In genomic region chr1:15974855-15975254, GRCh38 we compare ENCODE assay signal across 7 cellular contexts. TPM values are rescaled to one million over a fixed set of nuclear protein-coding genes. Genes with fewer than 3 reads are reported as not detected.
DNase-seq lines count a peak whose midpoint lies in the region; ATAC-seq and TF ChIP-seq lines count a peak whose summit lies in the region.

No MANE protein-coding gene starts in this region.

- H3K27me3 Mint-ChIP-seq in brain: no peaks in the 10 kb centered on the region
- no peaks in the 10 kb centered on the region for H3K27me3 Mint-ChIP-seq in naive B cell

- H3K4me3 Mint-ChIP-seq in brain: peak overlapping the region; percentile 90 to 94 (median 91)
- peak overlapping the region; percentile 80 to 96 (median 92) for H3K4me3 Mint-ChIP-seq in naive B cell

- in situ Hi-C loops in G401 (cut with HindIII; ENCODE audit: low sequenced_read_pairs): loop anchor here (25.0 kb wide), 1 partner anchor 163 kb away; the partner anchor contains the start of gene UQCRHL

- TF ChIP-seq CTCF in brain (conservative IDR thresholded peaks at IDR 0.05): no peak

- H3K4me1 Mint-ChIP-seq in brain: peaks cover 38% of the 10 kb centered on the region
- peaks cover 27 to 50% (median 47%) of the 10 kb centered on the region in 3 donors for H3K4me1 Mint-ChIP-seq in naive B cell

- H3K36me3 Mint-ChIP-seq in brain: peaks cover 40% of the 10 kb centered on the region
- peaks cover 0 to 13% of the 10 kb centered on the region in 2 donors for H3K36me3 Mint-ChIP-seq in naive B cell

- ATAC-seq in HG03439 (IDR thresholded peaks at IDR 0.05; ENCODE audit: unreplicated experiment): peak; percentile 39
- no peak for ATAC-seq in naive B cell (ENCODE audit: low read depth in 2 of 2)

- DNase-seq in GM19240 (ENCODE audit: insufficient read length, low spot score): peak; percentile 33
- DNase-seq in naive B cell: no peak
- DNase-seq in G401 (ENCODE audit: low spot score): no peak
- no peak for DNase-seq in SIG-M5 treated with dmso at 0.1 percent for 504 hours (lab: John Stamatoyannopoulos, UW; ENCODE audit: unreplicated experiment)
- DNase-seq in NCI-H2081 treated with DMSO at 0.1 percent for 48 hours (lab: John Stamatoyannopoulos, UW): no peak

- peak overlapping the region; percentile 80 to 95 (median 84) for H3K27ac Mint-ChIP-seq in brain
- H3K27ac Mint-ChIP-seq in naive B cell: peak overlapping the region; percentile 74 to 98 (median 94)

- peaks cover 0 to 14% (median 6%) of the 10 kb centered on the region in 5 experiments for H3K9me3 Mint-ChIP-seq in brain
- H3K9me3 Mint-ChIP-seq in naive B cell: peaks cover 0 to 1% (median 0%) of the 10 kb centered on the region in 7 donors

RNA-seq across cellular contexts. Expression of gene ZBTB17, which starts 1.0 kb away (rescaled TPM):
- polyA plus RNA-seq in brain (ENCODE audit: insufficient read depth, low read depth, low replicate concordance) (32.7 TPM), naive B cell (ENCODE audit: low read depth in 6 of 6) (10 to 100 TPM in 3 of 6 donors, 1 to 10 TPM in 3; 3.6 to 34.9 (median 10.0) TPM)
- total RNA-seq in G401 (2014; rRNA removed; shearing (Covaris generic)): 32.8 and 43.4 TPM in 2 replicates

RNA-seq across cellular contexts. Expression of gene SRARP, which starts 29.2 kb away (rescaled TPM):
- 5.6 TPM for polyA plus RNA-seq in brain (ENCODE audit: insufficient read depth, low read depth, low replicate concordance)
- polyA plus RNA-seq in naive B cell (ENCODE audit: low read depth in 6 of 6): not detected
- not detected in 2 replicates for total RNA-seq in G401 (2014; rRNA removed; shearing (Covaris generic))

RNA-seq across cellular contexts. Expression of gene HSPB7, which starts 43.0 kb away (rescaled TPM):
- polyA plus RNA-seq in brain (ENCODE audit: insufficient read depth, low read depth, low replicate concordance) (1.5 TPM), naive B cell (ENCODE audit: low read depth in 6 of 6) (not detected)
- 3.2 and 7.1 TPM in 2 replicates for total RNA-seq in G401 (2014; rRNA removed; shearing (Covaris generic))

RNA-seq across cellular contexts. Expression of gene CLCNKA, which starts 47.0 kb away (rescaled TPM):
- polyA plus RNA-seq in brain (ENCODE audit: insufficient read depth, low read depth, low replicate concordance) (0.17 TPM), naive B cell (ENCODE audit: low read depth in 6 of 6) (not detected)
- 0.31 and 1.1 TPM in 2 replicates for total RNA-seq in G401 (2014; rRNA removed; shearing (Covaris generic))
